ENCODE assay signal across 8 cellular contexts in the genomic region with DNA sequence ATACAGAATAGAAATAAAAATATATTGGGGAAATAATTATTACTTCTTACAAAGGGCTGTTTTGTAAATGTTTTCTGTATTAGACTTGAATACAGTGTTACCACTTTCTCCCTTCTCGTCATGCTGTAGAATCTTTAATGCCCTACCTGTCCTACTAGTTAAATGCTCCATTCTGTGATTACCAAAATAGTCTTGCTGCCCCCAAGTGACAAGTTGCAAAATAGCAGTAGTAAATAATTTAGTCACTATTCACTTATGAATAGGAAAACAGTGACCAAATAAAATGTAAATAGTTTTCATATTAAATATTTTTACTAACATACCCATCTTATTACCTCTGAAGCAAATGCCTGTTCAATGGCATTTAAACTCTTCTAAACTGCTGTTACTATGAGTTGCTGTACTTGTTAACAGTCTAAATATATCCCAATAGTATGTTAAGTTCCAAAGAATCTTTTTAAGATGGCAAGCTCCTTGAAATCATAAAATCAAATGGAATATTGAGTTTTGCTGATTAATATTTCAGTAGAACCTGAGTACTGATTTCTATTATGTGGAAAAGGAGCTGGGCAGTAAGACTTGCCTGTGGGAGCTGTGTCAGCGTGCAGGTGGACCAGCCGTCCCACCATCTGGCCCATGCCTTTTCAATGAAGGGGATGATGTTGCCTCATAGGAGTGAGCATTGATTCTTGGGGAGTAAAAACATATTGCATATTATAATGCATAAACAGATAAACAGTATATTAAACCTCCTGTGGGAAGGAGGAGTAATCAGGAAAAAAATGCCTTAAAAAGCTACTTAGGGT.
DNase-seq lines count a peak whose midpoint lies in the region; ATAC-seq, FAIRE-seq and TF ChIP-seq lines count a peak whose summit lies in the region.

No MANE protein-coding gene starts in this region.

- TF ChIP-seq CTCF in C4-2B (conservative IDR thresholded peaks at IDR 0.05) = peak; percentile 89
- peak; percentile 10 for TF ChIP-seq CTCF in GM13976 (IDR thresholded peaks at IDR 0.05; ENCODE audit: borderline replicate concordance, control extremely low read depth, extremely low read depth, insufficient read depth, missing control alignments)

- no peak for ATAC-seq in HG02973 (IDR thresholded peaks at IDR 0.05; ENCODE audit: unreplicated experiment)

- FAIRE-seq in RCC 7860 (lab: Jason Lieb, UNC) (peak; percentile 76), urothelium cell line (lab: Jason Lieb, UNC) (no peak)

- no peak overlapping the region for H3K27ac ChIP-seq in C4-2B

- peak; percentile 35 for DNase-seq in GM13976 (ENCODE audit: low spot score)
- peak; percentile 50 for DNase-seq in RCC 7860 (ENCODE audit: low spot score)
- peak; percentile 10 for DNase-seq in fibroblast of the conjunctiva (ENCODE audit: low read depth)
- DNase-seq in urothelium cell line (ENCODE audit: low spot score) = peak; percentile 40
- DNase-seq in hippocampal formation (lab: John Stamatoyannopoulos, UW) = no peak
- DNase-seq in anterior cingulate cortex (lab: John Stamatoyannopoulos, UW) = no peak

- in situ Hi-C loops in GM13976 (cut with MboI; ENCODE audit: low sequenced_read_pairs, unreplicated experiment) = no loop called here

Comparison
In these comparisons a context has a peak if more than half of its experiments do, and no peak if none do; other contexts are left out.
1. DNase-seq: peak in GM13976 (single experiment), RCC 7860 (single experiment), fibroblast of the conjunctiva (single experiment) and urothelium cell line (single experiment); none in hippocampal formation (0 of 2) and anterior cingulate cortex (0 of 58).